ENCODE assay signal across 8 cellular contexts in genomic region chr1:23369335-23370013, GRCh38. TPM values are rescaled to one million over a fixed set of nuclear protein-coding genes. Genes with fewer than 3 reads are reported as not detected.
A peak's percentile ranks its signal among the peaks of the same experiment; 100 is the strongest.
DNase-seq lines count a peak whose midpoint lies in the region; ATAC-seq, FAIRE-seq and TF ChIP-seq lines count a peak whose summit lies in the region.

Gene ZNF436 (minus strand): TSS chr1:23369836. CDS start chr1:23368005, 1,831 bp downstream.

- under 1% methylated on average over 29 of the region's 29 CpGs for WGBS in urinary bladder

- peak within 1 kb of the TSS; percentile 99 for H2AFZ ChIP-seq in Karpas-422 (ENCODE audit: low read length)

- H3K27ac Mint-ChIP-seq in activated naive CD8-positive, alpha-beta T cell, result peak within 1 kb of the TSS; percentile 92
- peak within 1 kb of the TSS; percentile 99 for H3K27ac Mint-ChIP-seq in neural crest cell (ENCODE audit: unreplicated experiment)

- H3K27ac ChIP-seq in Karpas-422 (ENCODE audit: low read length) (peak within 1 kb of the TSS; percentile 84), urinary bladder (ENCODE audit: low read depth) (peak within 1 kb of the TSS; percentile 96)

- peak within 1 kb of the TSS; percentile 83 for H3K4me3 ChIP-seq in Karpas-422 (ENCODE audit: low read length)
- H3K4me3 ChIP-seq in urinary bladder (ENCODE audit: low read depth, low read length), result peak within 1 kb of the TSS; percentile 72

- H3K36me3 ChIP-seq in Karpas-422 (ENCODE audit: insufficient read depth, low read length), result peaks cover 16% of the 10 kb centered on the region
- H3K36me3 ChIP-seq in urinary bladder (ENCODE audit: insufficient read depth), result no peaks in the 10 kb centered on the region

- peak within 1 kb of the TSS; percentile 90 for H3K4me3 Mint-ChIP-seq in activated naive CD8-positive, alpha-beta T cell
- peak within 1 kb of the TSS; percentile 98 for H3K4me3 Mint-ChIP-seq in neural crest cell

- no peak for TF ChIP-seq CTCF in neural crest cell (conservative IDR thresholded peaks at IDR 0.05)

- no peaks in the 10 kb centered on the region for H3K27me3 Mint-ChIP-seq in activated naive CD8-positive, alpha-beta T cell
- no peaks in the 10 kb centered on the region for H3K27me3 Mint-ChIP-seq in neural crest cell (ENCODE audit: low read depth)

- H3K4me1 ChIP-seq in Karpas-422 (ENCODE audit: low read length) (peaks cover 21% of the 10 kb centered on the region), urinary bladder (ENCODE audit: insufficient read depth) (no peaks in the 10 kb centered on the region)

- peaks cover 7% of the 10 kb centered on the region; the same call in 1 of the 2 replicates for H3K9me3 ChIP-seq in Karpas-422 (ENCODE audit: low read length)

- H3K36me3 Mint-ChIP-seq in activated naive CD8-positive, alpha-beta T cell, result peaks cover 12% of the 10 kb centered on the region
- H3K36me3 Mint-ChIP-seq in neural crest cell (ENCODE audit: low read depth), result peaks cover 10% of the 10 kb centered on the region

- H3K4me2 ChIP-seq in Karpas-422 (ENCODE audit: low read depth, low read length, poor library complexity, severe bottlenecking), result peak within 1 kb of the TSS; percentile 96

- H3K27me3 ChIP-seq in Karpas-422 (ENCODE audit: low read length), result no peaks in the 10 kb centered on the region

- ATAC-seq in HG03196 (IDR thresholded peaks at IDR 0.05; ENCODE audit: unreplicated experiment), result no peak

- no peaks in the 10 kb centered on the region for H3K9me3 Mint-ChIP-seq in activated naive CD8-positive, alpha-beta T cell (ENCODE audit: low read depth)
- H3K9me3 Mint-ChIP-seq in neural crest cell, result no peaks in the 10 kb centered on the region

- H4K20me1 ChIP-seq in Karpas-422 (ENCODE audit: insufficient read depth, low read depth, low read length), result 0 out of 2 replicates have a peak, but pooled peaks cover 5% of the 10 kb centered on the region

- peak; percentile 67 for FAIRE-seq in RCC 7860 (lab: Jason Lieb, UNC)

- DNase-seq in COR-L47 (lab: John Stamatoyannopoulos, UW) (peak; percentile 94), Karpas-422 (peak; percentile 68), RCC 7860 (ENCODE audit: low spot score) (peak; percentile 70), globus pallidus (ENCODE audit: low spot score) (peak; percentile 60), neural crest cell (ENCODE audit: low read depth, low spot score) (no peak)

- peak within 1 kb of the TSS; percentile 90 for H3K9ac ChIP-seq in Karpas-422 (ENCODE audit: low read length)

- H3K4me1 Mint-ChIP-seq in activated naive CD8-positive, alpha-beta T cell (ENCODE audit: low read depth), result peaks cover 35% of the 10 kb centered on the region
- peaks cover 62% of the 10 kb centered on the region for H3K4me1 Mint-ChIP-seq in neural crest cell

- H3K79me2 ChIP-seq in Karpas-422 (ENCODE audit: low read length), result peaks cover 24% of the 10 kb centered on the region

- H3K9me2 ChIP-seq in Karpas-422 (replicated peaks; ENCODE audit: insufficient read depth, low read length), result no peaks in the 10 kb centered on the region

RNA-seq across cellular contexts. Expression of gene ZNF436, which starts in this region (rescaled TPM):
- total RNA-seq in Karpas-422 (2014; rRNA removed; shearing (Covaris generic); ENCODE audit: low replicate concordance), result 6.4 and 7.4 TPM in 2 replicates
- total RNA-seq in neural crest cell (9.2 and 10.0 TPM in 2 replicates), urinary bladder (64.9 TPM)
- polyA plus RNA-seq in urinary bladder, result 11.3 TPM
